Comparison of ENCODE assay signal across 31 cellular contexts in the genomic region with DNA sequence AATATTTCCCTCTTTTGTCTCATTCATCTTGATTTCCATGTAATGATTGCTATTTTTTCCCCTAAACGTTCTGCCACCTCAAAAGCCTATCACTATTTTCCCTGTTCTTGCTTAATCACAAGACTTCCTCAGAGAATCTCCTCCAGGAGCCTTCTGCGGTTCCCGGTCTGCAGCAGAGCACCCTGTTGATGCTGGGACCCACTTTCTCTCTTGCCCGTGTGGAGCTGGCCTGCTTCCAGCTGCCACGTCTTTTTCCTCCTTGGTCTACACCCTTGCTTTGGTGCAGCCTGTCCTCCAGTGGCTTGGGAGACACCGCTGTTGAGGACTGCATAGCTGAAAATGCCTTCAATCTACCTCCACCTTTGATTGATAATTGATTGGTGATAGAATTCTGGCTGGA.
"Had no signal": no experiment of that assay in that cellular context is flagged by ENCODE, and none has a peak within 500 bp of the region (broad histone marks: within the 10 kb centered on the region; RNA-seq: fewer than 3 reads in every experiment).

No MANE protein-coding gene starts in this region.

- DNase-seq: activated CD4-positive, alpha-beta memory T cell treated with anti-CD3 and anti-CD28 coated beads, Interleukin-2, amount 10 ng/mL, durations not matched to agents 7 days and 5 days; activated CD4-positive, alpha-beta T cell treated with anti-CD3 and anti-CD28 coated beads for 1 hour; activated CD4-positive, alpha-beta T cell treated with anti-CD3 and anti-CD28 coated beads for 48 hours; activated CD4-positive, CD25-positive, alpha-beta regulatory T cell; activated CD8-positive, alpha-beta memory T cell treated with anti-CD3 and anti-CD28 coated beads for 24 hours; activated CD8-positive, alpha-beta memory T cell treated with anti-CD3 and anti-CD28 coated beads, Interleukin-2, amount 10 ng/mL, durations not matched to agents 7 days and 5 days; activated CD8-positive, alpha-beta memory T cell treated with anti-CD3 and anti-CD28 coated beads, Interleukin-2, amount 50 U/mL, for 48 hours; activated effector memory CD4-positive, alpha-beta T cell treated with Interleukin-2 at 50 U/mL for 16 hours; activated naive CD4-positive, alpha-beta T cell treated with anti-CD3 and anti-CD28 coated beads, Interleukin-2, amount 10 ng/mL, durations not matched to agents 7 days and 5 days; activated naive CD8-positive, alpha-beta T cell treated with anti-CD3 and anti-CD28 coated beads for 36 hours; activated T-cell treated with anti-CD3 and anti-CD28 coated beads, Interleukin-2, amount 50 U/mL, for 48 hours; amniotic stem cell; aorta; brain microvascular endothelial cell; MM.1S; MV-4-11; NCI-H1092; NCI-H1436 treated with DMSO at 0.1 percent for 48 hours; NCI-H187; NCI-H2029 treated with DMSO at 0.1 percent for 48 hours; NCI-H2171 treated with DMSO at 0.1 percent for 48 hours; NCI-H226; NCI-H446 treated with DMSO at 0.1 percent for 48 hours; PC-9; SIG-M5; SW 1271; T-helper 1 cell; T-helper 9 cell; WERI-Rb-1 had no signal

- ATAC-seq: activated CD8-positive, alpha-beta memory T cell treated with anti-CD3 and anti-CD28 coated beads, Interleukin-2, amount 10 ng/mL, durations not matched to agents 7 days and 5 days; Right ventricle myocardium inferior had no signal

- H3K27ac ChIP-seq: brain microvascular endothelial cell, PC-9, RWPE1, WERI-Rb-1 had no signal
